14 cellular contexts compared by ENCODE assay signal in genomic region chr17:47736501-47737211, GRCh38. TPM values are rescaled to one million over a fixed set of nuclear protein-coding genes. Genes with fewer than 3 reads are reported as not detected.
A peak's percentile ranks its signal among the peaks of the same experiment; 100 is the strongest.
DNase-seq lines count a peak whose midpoint lies in the region; ATAC-seq and TF ChIP-seq lines count a peak whose summit lies in the region.
"Had no signal": no experiment of that assay in that cellular context is flagged by ENCODE, and none has a peak within 500 bp of the region (broad histone marks: within the 10 kb centered on the region; RNA-seq: fewer than 3 reads in every experiment).

No MANE protein-coding gene starts in this region.

- peaks cover 0 to 1% (median 0%) of the 10 kb centered on the region in 7 donors for H3K9me3 Mint-ChIP-seq in CD4-positive, CD25-positive, alpha-beta regulatory T cell
- H3K9me3 Mint-ChIP-seq in activated naive CD8-positive, alpha-beta T cell (ENCODE audit: low read depth), result no peaks in the 10 kb centered on the region

- H3K4me3 Mint-ChIP-seq in CD4-positive, CD25-positive, alpha-beta regulatory T cell, result peak overlapping the region; percentile 24 to 100 (median 48)
- H3K4me3 Mint-ChIP-seq in activated naive CD8-positive, alpha-beta T cell, result peak overlapping the region; percentile 100

- peak overlapping the region; percentile 69 for H3K4me3 ChIP-seq in CD4-positive, CD25-positive, alpha-beta regulatory T cell (ENCODE audit: low read depth, low read length)
- no peak overlapping the region for H3K4me3 ChIP-seq in mucosa of descending colon
- H3K4me3 ChIP-seq: cardiac muscle cell, pancreas, SK-N-MC had no signal

- in situ Hi-C loops in GM13977 (cut with MboI; ENCODE audit: low pct_unique_long_range_greater_than_20kb, low sequenced_read_pairs, unreplicated experiment), result no loop called here

- no peaks in the 10 kb centered on the region for H3K27me3 ChIP-seq in CD4-positive, CD25-positive, alpha-beta regulatory T cell (ENCODE audit: control insufficient read depth, insufficient read depth, low read length)

- H3K9me3 ChIP-seq in CD4-positive, CD25-positive, alpha-beta regulatory T cell (ENCODE audit: control insufficient read depth in 2 of 2, low read length in 2 of 2), result no peaks in the 10 kb centered on the region
- no peaks in the 10 kb centered on the region for H3K9me3 ChIP-seq in mucosa of descending colon
- H3K9me3 ChIP-seq: pancreas had no signal

- H3K36me3 Mint-ChIP-seq in CD4-positive, CD25-positive, alpha-beta regulatory T cell, result no peaks in the 10 kb centered on the region
- H3K36me3 Mint-ChIP-seq in activated naive CD8-positive, alpha-beta T cell, result peaks cover 5% of the 10 kb centered on the region

- TF ChIP-seq CTCF in GM13977 (IDR thresholded peaks at IDR 0.05; ENCODE audit: extremely low read depth, insufficient read depth, missing control alignments) (no peak), omental fat pad (IDR thresholded peaks at IDR 0.05) (no peak), GM20000 (IDR thresholded peaks at IDR 0.05; ENCODE audit: extremely low read depth, missing control alignments) (no peak), mucosa of descending colon (IDR thresholded peaks at IDR 0.05) (no peak)

- no peak for DNase-seq in CD4-positive, CD25-positive, alpha-beta regulatory T cell
- DNase-seq in GM13977 (ENCODE audit: low spot score) (peak; percentile 5), omental fat pad (ENCODE audit: low spot score) (peak; percentile 8), ureter (ENCODE audit: low spot score) (no peak), GM20000 (ENCODE audit: low spot score) (no peak), mucosa of descending colon (no peak)
- DNase-seq: activated CD4-positive, CD25-positive, alpha-beta regulatory T cell; mesendoderm; NCI-H446 treated with DMSO at 0.1 percent for 48 hours had no signal

- intact Hi-C loops in mucosa of descending colon (cut with DNase I, micrococcal nuclease), result no loop called here

- peaks cover 5 to 61% (median 14%) of the 10 kb centered on the region in 4 donors for H3K4me1 Mint-ChIP-seq in CD4-positive, CD25-positive, alpha-beta regulatory T cell
- peaks cover 54% of the 10 kb centered on the region for H3K4me1 Mint-ChIP-seq in activated naive CD8-positive, alpha-beta T cell (ENCODE audit: low read depth)

- peaks cover 32% of the 10 kb centered on the region for H3K4me1 ChIP-seq in CD4-positive, CD25-positive, alpha-beta regulatory T cell (ENCODE audit: control insufficient read depth, insufficient read depth, low read length, poor library complexity, severe bottlenecking)
- H3K4me1 ChIP-seq in mucosa of descending colon (ENCODE audit: low read depth), result peaks cover 13% of the 10 kb centered on the region
- H3K4me1 ChIP-seq: pancreas had no signal

- H3K27ac Mint-ChIP-seq in CD4-positive, CD25-positive, alpha-beta regulatory T cell, result peak overlapping the region; percentile 76 to 85 (median 84)
- H3K27ac Mint-ChIP-seq in activated naive CD8-positive, alpha-beta T cell, result peak overlapping the region; percentile 30

- H3K36me3 ChIP-seq in CD4-positive, CD25-positive, alpha-beta regulatory T cell (ENCODE audit: control insufficient read depth, insufficient read depth, low read length), result no peaks in the 10 kb centered on the region
- no peaks in the 10 kb centered on the region for H3K36me3 ChIP-seq in mucosa of descending colon (ENCODE audit: low read depth)
- H3K36me3 ChIP-seq: cardiac muscle cell, pancreas had no signal

- H3K27me3 Mint-ChIP-seq in CD4-positive, CD25-positive, alpha-beta regulatory T cell, result peaks cover 11% of the 10 kb centered on the region
- H3K27me3 Mint-ChIP-seq in activated naive CD8-positive, alpha-beta T cell, result no peaks in the 10 kb centered on the region

- peak overlapping the region; percentile 51 for H3K27ac ChIP-seq in CD4-positive, CD25-positive, alpha-beta regulatory T cell (ENCODE audit: insufficient read depth, low read length, poor library complexity, severe bottlenecking)
- H3K27ac ChIP-seq: cardiac muscle cell, pancreas, SK-N-MC had no signal

- ATAC-seq in CD4-positive, CD25-positive, alpha-beta regulatory T cell (ENCODE audit: low read depth in 2 of 2), result no peak
- ATAC-seq in omental fat pad (ENCODE audit: low FRiP score), result no peak
- no peak for ATAC-seq in mucosa of descending colon
- ATAC-seq: pancreas had no signal

RNA-seq across cellular contexts. Expression of gene TBX21, which starts 3.6 kb away (rescaled TPM):
- 15.7 TPM for total RNA-seq in CD4-positive, CD25-positive, alpha-beta regulatory T cell
- polyA plus RNA-seq in CD4-positive, CD25-positive, alpha-beta regulatory T cell, result 1 to 10 TPM; 3.8 to 8.5 (median 5.2) TPM
- total RNA-seq in omental fat pad (1 to 10 TPM in 3 of 4 donors, under 1 TPM in 1; 0.46 to 4.6 (median 2.0) TPM), ureter (1.2 TPM), mucosa of descending colon (1 to 10 TPM in 2 of 3 donors, under 1 TPM in 1; 0.72 to 1.2 (median 1.2) TPM)
- polyA plus RNA-seq: BJ had no signal

RNA-seq across cellular contexts. Expression of gene TBKBP1, which starts 42.7 kb away (rescaled TPM):
- total RNA-seq in CD4-positive, CD25-positive, alpha-beta regulatory T cell, result 6.1 TPM
- polyA plus RNA-seq in CD4-positive, CD25-positive, alpha-beta regulatory T cell, result under 1 TPM; 0.11 to 0.60 (median 0.51) TPM
- total RNA-seq in omental fat pad (10 to 100 TPM in 3 of 4 donors, 1 to 10 TPM in 1; 4.0 to 15.6 (median 10.5) TPM), ureter (9.2 TPM), mucosa of descending colon (10 to 100 TPM in 1 of 3 donors, 1 to 10 TPM in 2; 2.3 to 20.3 (median 3.2) TPM)

Comparison
In these comparisons a context has a peak if more than half of its experiments do, and no peak if none do; other contexts are left out.
1. DNase-seq: peak in GM13977 (single experiment) and omental fat pad (single experiment); none in CD4-positive, CD25-positive, alpha-beta regulatory T cell (0 of 3), ureter (single experiment), GM20000 (single experiment) and mucosa of descending colon (0 of 3).